In genomic region chr10:60048146-60048545, GRCh38 we compare ENCODE assay signal across 11 cellular contexts.
A peak's percentile ranks its signal among the peaks of the same experiment; 100 is the strongest.
DNase-seq lines count a peak whose midpoint lies in the region; ATAC-seq, FAIRE-seq and TF ChIP-seq lines count a peak whose summit lies in the region.
"Had no signal": no experiment of that assay in that cellular context is flagged by ENCODE, and none has a peak within 500 bp of the region (broad histone marks: within the 10 kb centered on the region; RNA-seq: fewer than 3 reads in every experiment).

No MANE protein-coding gene starts in this region.

- no peaks in the 10 kb centered on the region for H3K27me3 ChIP-seq in bronchial epithelial cell (ENCODE audit: control insufficient read depth, insufficient read depth, low read length)
- no peaks in the 10 kb centered on the region for H3K27me3 ChIP-seq in lung (ENCODE audit: control insufficient read depth, insufficient read depth)
- no peaks in the 10 kb centered on the region for H3K27me3 ChIP-seq in testis

- no peak for ATAC-seq in lung (ENCODE audit: insufficient read depth, low FRiP score)

- H3K27ac ChIP-seq in lung (ENCODE audit: low read depth in 1 of 2, low read length in 1 of 2) (no peak overlapping the region), testis (no peak overlapping the region)

- FAIRE-seq in bronchial epithelial cell (lab: Jason Lieb, UNC): no peak

- H3K4me3 ChIP-seq in bronchial epithelial cell (ENCODE audit: low read depth, low read length): no peak overlapping the region
- no peak overlapping the region for H3K4me3 ChIP-seq in lung
- H3K4me3 ChIP-seq in testis: no peak overlapping the region

- no peak for TF ChIP-seq POLR2A in testis (IDR thresholded peaks at IDR 0.05)

- H3K36me3 ChIP-seq in bronchial epithelial cell (ENCODE audit: control insufficient read depth, insufficient read depth, low read length) (no peaks in the 10 kb centered on the region), lung (ENCODE audit: control insufficient read depth in 2 of 2, insufficient read depth in 2 of 2, low read length in 2 of 2) (no peaks in the 10 kb centered on the region), testis (ENCODE audit: low read depth, missing control alignments) (no peaks in the 10 kb centered on the region)

- H3K9me3 ChIP-seq in lung (ENCODE audit: control insufficient read depth in 2 of 2, insufficient read depth in 1 of 2, low read length in 1 of 2) (no peaks in the 10 kb centered on the region), testis (no peaks in the 10 kb centered on the region)

- intact Hi-C loops in testis (cut with DNase I; ENCODE audit: low total_unique reads): no loop called here

- DNase-seq in COLO668 (lab: John Stamatoyannopoulos, UW; ENCODE audit: unreplicated experiment) (peak; percentile 6), HT1080 (ENCODE audit: low read depth) (peak; percentile 39), bronchial epithelial cell (ENCODE audit: low read depth) (peak; percentile 51), lung (ENCODE audit: low spot score) (no peak), testis (no peak), medulla oblongata (ENCODE audit: extremely low spot score) (no peak), mucosa of gallbladder (ENCODE audit: low spot score) (no peak), GM20000 (ENCODE audit: low spot score) (no peak)
- DNase-seq: activated gamma-delta T cell; SHP77; stimulated activated CD4-positive, alpha-beta T cell treated with anti-CD3 and anti-CD28 coated beads, Interleukin-2, amount 100 ng/mL, for 48 hours had no signal

- TF ChIP-seq CTCF in bronchial epithelial cell (IDR thresholded peaks at IDR 0.05; ENCODE audit: insufficient read depth, low read length, severe bottlenecking) (peak; percentile 30), lung (IDR thresholded peaks at IDR 0.05; ENCODE audit: control extremely low read depth, extremely low read depth) (peak; percentile 1), testis (IDR thresholded peaks at IDR 0.05) (no peak), GM20000 (IDR thresholded peaks at IDR 0.05; ENCODE audit: extremely low read depth, missing control alignments) (no peak)

- H3K4me1 ChIP-seq in lung (ENCODE audit: control insufficient read depth in 2 of 2, insufficient read depth in 2 of 2, low read length in 2 of 2) (no peaks in the 10 kb centered on the region), testis (peaks cover 11% of the 10 kb centered on the region)

Comparison
In these comparisons a context has a peak if more than half of its experiments do, and no peak if none do; other contexts are left out.
1. DNase-seq: peak in COLO668 (single experiment), HT1080 (single experiment) and bronchial epithelial cell (single experiment); none in lung (single experiment), testis (single experiment), medulla oblongata (single experiment), mucosa of gallbladder (single experiment) and GM20000 (single experiment).
2. CTCF ChIP-seq: peak in bronchial epithelial cell (single experiment) and lung (single experiment); none in testis (0 of 3) and GM20000 (single experiment).